Comparison of ENCODE assay signal across 8 cellular contexts in genomic region chr9:85741875-85742629, GRCh38. TPM values are rescaled to one million over a fixed set of nuclear protein-coding genes. Genes with fewer than 3 reads are reported as not detected.
DNase-seq lines count a peak whose midpoint lies in the region; ATAC-seq lines count a peak whose summit lies in the region.

A gene with protein sequence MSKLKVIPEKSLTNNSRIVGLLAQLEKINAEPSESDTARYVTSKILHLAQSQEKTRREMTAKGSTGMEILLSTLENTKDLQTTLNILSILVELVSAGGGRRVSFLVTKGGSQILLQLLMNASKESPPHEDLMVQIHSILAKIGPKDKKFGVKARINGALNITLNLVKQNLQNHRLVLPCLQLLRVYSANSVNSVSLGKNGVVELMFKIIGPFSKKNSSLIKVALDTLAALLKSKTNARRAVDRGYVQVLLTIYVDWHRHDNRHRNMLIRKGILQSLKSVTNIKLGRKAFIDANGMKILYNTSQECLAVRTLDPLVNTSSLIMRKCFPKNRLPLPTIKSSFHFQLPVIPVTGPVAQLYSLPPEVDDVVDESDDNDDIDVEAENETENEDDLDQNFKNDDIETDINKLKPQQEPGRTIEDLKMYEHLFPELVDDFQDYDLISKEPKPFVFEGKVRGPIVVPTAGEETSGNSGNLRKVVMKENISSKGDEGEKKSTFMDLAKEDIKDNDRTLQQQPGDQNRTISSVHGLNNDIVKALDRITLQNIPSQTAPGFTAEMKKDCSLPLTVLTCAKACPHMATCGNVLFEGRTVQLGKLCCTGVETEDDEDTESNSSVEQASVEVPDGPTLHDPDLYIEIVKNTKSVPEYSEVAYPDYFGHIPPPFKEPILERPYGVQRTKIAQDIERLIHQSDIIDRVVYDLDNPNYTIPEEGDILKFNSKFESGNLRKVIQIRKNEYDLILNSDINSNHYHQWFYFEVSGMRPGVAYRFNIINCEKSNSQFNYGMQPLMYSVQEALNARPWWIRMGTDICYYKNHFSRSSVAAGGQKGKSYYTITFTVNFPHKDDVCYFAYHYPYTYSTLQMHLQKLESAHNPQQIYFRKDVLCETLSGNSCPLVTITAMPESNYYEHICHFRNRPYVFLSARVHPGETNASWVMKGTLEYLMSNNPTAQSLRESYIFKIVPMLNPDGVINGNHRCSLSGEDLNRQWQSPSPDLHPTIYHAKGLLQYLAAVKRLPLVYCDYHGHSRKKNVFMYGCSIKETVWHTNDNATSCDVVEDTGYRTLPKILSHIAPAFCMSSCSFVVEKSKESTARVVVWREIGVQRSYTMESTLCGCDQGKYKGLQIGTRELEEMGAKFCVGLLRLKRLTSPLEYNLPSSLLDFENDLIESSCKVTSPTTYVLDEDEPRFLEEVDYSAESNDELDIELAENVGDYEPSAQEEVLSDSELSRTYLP (minus strand): TSS chr9:85741954. CDS start chr9:85712533, 29,421 bp downstream.

- intact Hi-C loops in CD4-positive, alpha-beta memory T cell (cut with micrococcal nuclease), result loop anchor here (1.0 to 2.0 kb wide), 7 partner anchors 19 to 1821 kb away; partner anchors contain the start of genes ISCA1, KIF27 and TUT7

- no peaks in the 10 kb centered on the region for H3K36me3 ChIP-seq in CD4-positive, alpha-beta memory T cell (ENCODE audit: insufficient read depth, low read length)

- peak within 1 kb of the TSS; percentile 94 to 99 (median 98) for H3K27ac Mint-ChIP-seq in CD4-positive, alpha-beta memory T cell

- POLR2A ChIA-PET in CD4-positive, alpha-beta memory T cell (lab: Charles Lee; ENCODE audit: partially characterized antibody), result interaction anchor here (0.6 to 5.3 kb wide), 11 partner anchors 10 to 1762 kb away, joined by 3 to 60 read pairs (median 7); partner anchors contain the start of genes HNRNPK, ISCA1 and RMI1

- H3K4me3 Mint-ChIP-seq in CD4-positive, alpha-beta memory T cell, result peak within 1 kb of the TSS; percentile 93 to 98 (median 96)

- peaks cover 22 to 39% (median 31%) of the 10 kb centered on the region in 4 donors for H3K4me1 Mint-ChIP-seq in CD4-positive, alpha-beta memory T cell

- peaks cover 0 to 6% of the 10 kb centered on the region in 2 donors for H3K27me3 Mint-ChIP-seq in CD4-positive, alpha-beta memory T cell

- DNase-seq in CD4-positive, alpha-beta memory T cell, result peak; percentile 94 to 97 (median 97)
- peak; percentile 74 for DNase-seq in HPDE6-E6E7 (ENCODE audit: extremely low spot score)
- peak; percentile 64 for DNase-seq in NK-92 (lab: John Stamatoyannopoulos, UW; ENCODE audit: unreplicated experiment)
- peak; percentile 85 to 98 for DNase-seq in activated CD8-positive, alpha-beta memory T cell treated with anti-CD3 and anti-CD28 coated beads for 1 hour (ENCODE audit: extremely low read depth in 1 of 2, low read depth in 1 of 2)
- peak; percentile 97 for DNase-seq in effector CD4-positive, alpha-beta T cell
- peak; percentile 96 for DNase-seq in medulla oblongata (ENCODE audit: extremely low spot score)
- DNase-seq in stimulated activated CD4-positive, alpha-beta T cell treated with anti-CD3 and anti-CD28 coated beads, TNF-alpha, amount 100 ng/mL, for 48 hours (ENCODE audit: low read depth in 3 of 3), result peak; percentile 90 to 97 (median 95)

- H3K9me3 Mint-ChIP-seq in CD4-positive, alpha-beta memory T cell, result no peaks in the 10 kb centered on the region

- peaks cover 31% of the 10 kb centered on the region for H3K4me1 ChIP-seq in CD4-positive, alpha-beta memory T cell (ENCODE audit: insufficient read depth, low read length)

- CTCF ChIA-PET in CD4-positive, alpha-beta memory T cell (lab: Charles Lee; ENCODE audit: partially characterized antibody), result interaction anchor here (0.6 to 1.5 kb wide), 3 partner anchors 40 to 63 kb away, joined by 3 to 4 read pairs (median 3); no protein-coding TSS in a partner anchor

- no peaks in the 10 kb centered on the region for H3K9me3 ChIP-seq in CD4-positive, alpha-beta memory T cell (ENCODE audit: control insufficient read depth in 1 of 2, low read length in 2 of 2)

- peak; percentile 79 for ATAC-seq in GM19463 (IDR thresholded peaks at IDR 0.05; ENCODE audit: unreplicated experiment)

- H3K27ac ChIP-seq in CD4-positive, alpha-beta memory T cell (ENCODE audit: low read depth, low read length), result peak within 1 kb of the TSS; percentile 93

- H3K36me3 Mint-ChIP-seq in CD4-positive, alpha-beta memory T cell, result peaks cover 0 to 9% of the 10 kb centered on the region in 2 donors

- no peaks in the 10 kb centered on the region for H3K27me3 ChIP-seq in CD4-positive, alpha-beta memory T cell (ENCODE audit: insufficient read depth, low read length)

- H3K4me3 ChIP-seq in CD4-positive, alpha-beta memory T cell (ENCODE audit: low read length in 2 of 2), result peak within 1 kb of the TSS; percentile 67 to 75

RNA-seq across cellular contexts. Expression of the gene that starts here (rescaled TPM):
- total RNA-seq in CD4-positive, alpha-beta memory T cell, result 10 to 100 TPM; 56.1 to 56.7 TPM
- 10 to 100 TPM; 27.5 to 29.7 TPM for polyA plus RNA-seq in CD4-positive, alpha-beta memory T cell

Comparison
In these comparisons a context has a peak if more than half of its experiments do, and no peak if none do; other contexts are left out.
1. Peak in every context shown above with its lines: DNase-seq, ATAC-seq, H3K4me3 ChIP-seq and H3K27ac ChIP-seq.